Comparison of ENCODE assay signal across 12 cellular contexts in the genomic region with DNA sequence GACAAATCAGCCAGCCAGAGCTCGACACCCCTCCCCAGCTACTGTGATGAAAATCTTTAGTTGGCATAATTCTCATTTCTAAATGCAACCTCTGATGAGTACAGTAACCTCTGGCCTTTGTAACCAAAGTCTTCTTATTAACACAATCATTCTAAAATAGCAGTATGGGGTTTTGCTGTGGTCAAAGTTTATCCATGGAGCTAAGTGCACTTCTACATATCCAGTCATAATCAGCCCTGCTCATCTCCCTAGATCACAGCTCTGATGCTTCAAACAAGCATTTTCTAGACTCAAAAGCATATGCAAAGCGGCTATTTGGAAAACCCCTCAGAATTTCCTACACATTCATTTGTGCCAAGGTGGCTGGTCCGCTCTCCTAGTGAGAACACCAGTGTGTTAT.
DNase-seq lines count a peak whose midpoint lies in the region; ATAC-seq, FAIRE-seq and TF ChIP-seq lines count a peak whose summit lies in the region.
"Had no signal": no experiment of that assay in that cellular context is flagged by ENCODE, and none has a peak within 500 bp of the region (broad histone marks: within the 10 kb centered on the region; RNA-seq: fewer than 3 reads in every experiment).

No MANE protein-coding gene starts in this region.

- H3K27me3 ChIP-seq in mesenchymal stem cell (ENCODE audit: control insufficient read depth in 1 of 2, insufficient read depth in 1 of 2, low read length in 2 of 2) = no peaks in the 10 kb centered on the region
- H3K27me3 ChIP-seq in testis = no peaks in the 10 kb centered on the region
- H3K27me3 ChIP-seq: BLaER1 treated with 17β-estradiol and CSF1 and Interleukin-3, amounts not matched to agents 10 nM and 100 nM; heart left ventricle had no signal

- H2BK5ac ChIP-seq in mesenchymal stem cell (ENCODE audit: low read depth, low read length, poor library complexity, severe bottlenecking) = no peak overlapping the region

- no peak overlapping the region for H2AFZ ChIP-seq in mesenchymal stem cell (ENCODE audit: low read depth, low read length)

- no peak overlapping the region for H2BK120ac ChIP-seq in mesenchymal stem cell (ENCODE audit: low read depth, low read length)

- no peak overlapping the region for H3K4me2 ChIP-seq in mesenchymal stem cell (ENCODE audit: low read length, poor library complexity, severe bottlenecking)

- no peak overlapping the region for H3K4me3 ChIP-seq in mesenchymal stem cell (ENCODE audit: insufficient read depth in 1 of 2, low read depth in 1 of 2, low read length in 2 of 2)
- no peak overlapping the region for H3K4me3 ChIP-seq in testis
- H3K4me3 ChIP-seq: BLaER1 treated with 17β-estradiol and CSF1 and Interleukin-3, amounts not matched to agents 10 nM and 100 nM; heart left ventricle had no signal

- TF ChIP-seq POLR2A in GM12892 (IDR thresholded peaks at IDR 0.05; ENCODE audit: low read depth, low read length) = no peak
- no peak for TF ChIP-seq POLR2A in testis (IDR thresholded peaks at IDR 0.05)

- H3K79me1 ChIP-seq in mesenchymal stem cell (replicated peaks; ENCODE audit: low read length, poor library complexity, severe bottlenecking) = no peaks in the 10 kb centered on the region

- no peak overlapping the region for H2BK12ac ChIP-seq in mesenchymal stem cell (ENCODE audit: low read length in 2 of 2)

- no peak overlapping the region for H3K27ac ChIP-seq in mesenchymal stem cell (ENCODE audit: low read length, poor library complexity, severe bottlenecking)
- no peak overlapping the region for H3K27ac ChIP-seq in testis
- H3K27ac ChIP-seq: BLaER1 treated with 17β-estradiol and CSF1 and Interleukin-3, amounts not matched to agents 10 nM and 100 nM; heart left ventricle had no signal

- no peaks in the 10 kb centered on the region for H3K36me3 ChIP-seq in mesenchymal stem cell (ENCODE audit: control insufficient read depth in 1 of 2, insufficient read depth in 2 of 2, low read depth in 1 of 2, low read length in 2 of 2)
- H3K36me3 ChIP-seq in testis (ENCODE audit: low read depth, missing control alignments) = no peaks in the 10 kb centered on the region
- H3K36me3 ChIP-seq: BLaER1 treated with 17β-estradiol and CSF1 and Interleukin-3, amounts not matched to agents 10 nM and 100 nM; heart left ventricle had no signal

- no peak overlapping the region for H3K23ac ChIP-seq in mesenchymal stem cell (ENCODE audit: low read length in 2 of 2)

- peak; percentile 73 for ATAC-seq in GM19324 (IDR thresholded peaks at IDR 0.05; ENCODE audit: low FRiP score, unreplicated experiment)
- ATAC-seq in HG02678 (IDR thresholded peaks at IDR 0.05; ENCODE audit: unreplicated experiment) = peak; percentile 81
- ATAC-seq in HG03457 (IDR thresholded peaks at IDR 0.05; ENCODE audit: unreplicated experiment) = peak; percentile 84
- ATAC-seq: heart left ventricle had no signal

- DNase-seq in GM12892 (ENCODE audit: insufficient read length) (no peak), NCI-H226 (no peak), NCI-H2107 (lab: John Stamatoyannopoulos, UW) (no peak), mesenchymal stem cell (no peak), testis (no peak)
- DNase-seq: heart left ventricle, mesendoderm, NCI-H2081 treated with DMSO at 0.1 percent for 48 hours had no signal

- no peak overlapping the region for H4K91ac ChIP-seq in mesenchymal stem cell (ENCODE audit: low read length)

- no peak overlapping the region for H2AK5ac ChIP-seq in mesenchymal stem cell (ENCODE audit: low read length, severe bottlenecking)

- no peaks in the 10 kb centered on the region for H3K9me3 ChIP-seq in mesenchymal stem cell (ENCODE audit: control insufficient read depth, low read length)
- no peaks in the 10 kb centered on the region for H3K9me3 ChIP-seq in testis
- H3K9me3 ChIP-seq: BLaER1 treated with 17β-estradiol and CSF1 and Interleukin-3, amounts not matched to agents 10 nM and 100 nM had no signal

- intact Hi-C loops in testis (cut with DNase I; ENCODE audit: low total_unique reads) = no loop called here

- no peak overlapping the region for H3K9ac ChIP-seq in mesenchymal stem cell (ENCODE audit: low read length)
- H3K9ac ChIP-seq: BLaER1 treated with 17β-estradiol and CSF1 and Interleukin-3, amounts not matched to agents 10 nM and 100 nM had no signal

- no peak overlapping the region for H4K8ac ChIP-seq in mesenchymal stem cell (ENCODE audit: low read length)

- no peak overlapping the region for H2BK15ac ChIP-seq in mesenchymal stem cell (ENCODE audit: low read depth, poor library complexity, severe bottlenecking)

- no peak overlapping the region for H3K18ac ChIP-seq in mesenchymal stem cell (ENCODE audit: low read depth in 1 of 2, low read length in 2 of 2)

- H3K4me1 ChIP-seq in mesenchymal stem cell (ENCODE audit: control insufficient read depth, insufficient read depth, low read depth, low read length) (no peaks in the 10 kb centered on the region), testis (no peaks in the 10 kb centered on the region)

- WGBS in mesenchymal stem cell = 69% methylated on average over 2 of the region's 3 CpGs
- WGBS in testis, 2 donors = 88 to 90% methylated on average over 3 of the region's 3 CpGs

- no peak overlapping the region for H3K4ac ChIP-seq in mesenchymal stem cell (ENCODE audit: low read depth in 1 of 2, low read length in 2 of 2)

- TF ChIP-seq CTCF in testis (IDR thresholded peaks at IDR 0.05) = no peak

- peak; percentile 88 for FAIRE-seq in GM12892 (lab: Jason Lieb, UNC)

- no peak overlapping the region for H3K14ac ChIP-seq in mesenchymal stem cell (ENCODE audit: low read length in 2 of 2)
